In genomic region chr2:117607202-117607601, GRCh38 we compare ENCODE assay signal across 31 cellular contexts.
"Had no signal": no experiment of that assay in that cellular context is flagged by ENCODE, and none has a peak within 500 bp of the region (broad histone marks: within the 10 kb centered on the region; RNA-seq: fewer than 3 reads in every experiment).

No MANE protein-coding gene starts in this region.

- H3K36me3 ChIP-seq: neural progenitor cell, ovary, spleen, suprapubic skin, tibial artery, transverse colon, upper lobe of right lung, uterus had no signal

- H3K9ac ChIP-seq: neural progenitor cell, parathyroid adenoma had no signal

- DNase-seq: natural killer cell; occipital lobe; ovary; posterior cingulate gyrus; psoas muscle; right cardiac atrium; spleen; stimulated activated CD4-positive, alpha-beta T cell treated with anti-CD3 and anti-CD28 coated beads, Interleukin-12 subunit alpha, Interleukin-12 subunit beta, amount 100 ng/mL, for 4 hours; stimulated activated CD4-positive, alpha-beta T cell treated with anti-CD3 and anti-CD28 coated beads, Interleukin-1b, Interleukin-23, amount 100 ng/mL, for 48 hours; stimulated activated CD4-positive, alpha-beta T cell treated with anti-CD3 and anti-CD28 coated beads, Interleukin-4, amount 100 ng/mL, for 1 hour; stimulated activated CD4-positive, alpha-beta T cell treated with anti-CD3 and anti-CD28 coated beads, Interleukin-4, amount 100 ng/mL, for 4 hours; stimulated activated CD8-positive, alpha-beta memory T cell treated with anti-CD3 and anti-CD28 coated beads, Interleukin-4, amount 100 ng/mL, for 48 hours; stimulated activated naive CD4-positive, alpha-beta T cell; stimulated activated naive CD8-positive, alpha-beta T cell treated with anti-CD3 and anti-CD28 coated beads, Interleukin-15, amount 100 ng/mL, for 72 hours; stimulated activated naive CD8-positive, alpha-beta T cell treated with anti-CD3 and anti-CD28 coated beads, Interleukin-15, Interleukin-2, amounts not matched to agents 100 U/mL and 50 U/mL, for 24 hours; substantia nigra; testis; tibial artery; transverse colon; upper lobe of right lung; uterus had no signal

- H3K4me2 ChIP-seq: neural progenitor cell, smooth muscle cell had no signal

- H3K36me3 Mint-ChIP-seq: natural killer cell; stimulated activated memory B cell treated with anti-CD40 and anti-IgM and Interleukin-4, amounts not matched to agents 10 μg/mL and 1 μg/mL and 100 μg/mL, for 72 hours; type B pancreatic cell had no signal

- H3K9me3 Mint-ChIP-seq: nephron, neural progenitor cell, type B pancreatic cell had no signal

- H3K4me1 Mint-ChIP-seq: natural killer cell; stimulated activated memory B cell treated with anti-CD40 and anti-IgM and Interleukin-4, amounts not matched to agents 10 μg/mL and 1 μg/mL and 100 μg/mL, for 72 hours; stimulated activated naive CD8-positive, alpha-beta T cell treated with anti-CD3 and anti-CD28 coated beads, Interleukin-15, amount 100 ng/mL, for 72 hours had no signal

- H3K27ac Mint-ChIP-seq: natural killer cell; nephron; neural progenitor cell; progenitor cell of endocrine pancreas; stimulated activated memory B cell treated with anti-CD40 and anti-IgM and Interleukin-4, amounts not matched to agents 10 μg/mL and 1 μg/mL and 100 μg/mL, for 72 hours; stimulated activated naive CD8-positive, alpha-beta T cell treated with anti-CD3 and anti-CD28 coated beads, Interleukin-15, amount 100 ng/mL, for 72 hours; type B pancreatic cell had no signal

- H3K4me1 ChIP-seq: parathyroid adenoma, psoas muscle, spleen, suprapubic skin, testis, tibial artery, transverse colon, upper lobe of right lung, uterus had no signal

- H3K79me2 ChIP-seq: parathyroid adenoma had no signal

- H3K27ac ChIP-seq: neural progenitor cell, ovary, parathyroid adenoma, psoas muscle, skin epidermis, spleen, suprapubic skin, testis, tibial artery, transverse colon, upper lobe of right lung, uterus had no signal

- H2AFZ ChIP-seq: neural progenitor cell, parathyroid adenoma had no signal

- H3K27me3 Mint-ChIP-seq: progenitor cell of endocrine pancreas; stimulated activated memory B cell treated with anti-CD40 and anti-IgM and Interleukin-4, amounts not matched to agents 10 μg/mL and 1 μg/mL and 100 μg/mL, for 72 hours; stimulated activated naive CD8-positive, alpha-beta T cell treated with anti-CD3 and anti-CD28 coated beads, Interleukin-15, amount 100 ng/mL, for 72 hours; type B pancreatic cell had no signal

- H3K4me3 Mint-ChIP-seq: natural killer cell; nephron; neural progenitor cell; stimulated activated memory B cell treated with anti-CD40 and anti-IgM and Interleukin-4, amounts not matched to agents 10 μg/mL and 1 μg/mL and 100 μg/mL, for 72 hours; stimulated activated naive CD8-positive, alpha-beta T cell treated with anti-CD3 and anti-CD28 coated beads, Interleukin-15, amount 100 ng/mL, for 72 hours; type B pancreatic cell had no signal

- ATAC-seq: natural killer cell; psoas muscle; right cardiac atrium; sciatic nerve; stimulated activated memory B cell treated with anti-CD40 and anti-IgM and Interleukin-4, amounts not matched to agents 10 μg/mL and 1 μg/mL and 100 μg/mL, for 72 hours; stimulated activated naive CD8-positive, alpha-beta T cell treated with anti-CD3 and anti-CD28 coated beads, Interleukin-15, amount 100 ng/mL, for 72 hours; stimulated activated naive CD8-positive, alpha-beta T cell treated with anti-CD3 and anti-CD28 coated beads, Interleukin-15, Interleukin-2, amounts not matched to agents 100 U/mL and 50 U/mL, for 24 hours; upper lobe of right lung had no signal

- H3K9me3 ChIP-seq: ovary, psoas muscle, suprapubic skin, testis, tibial artery, transverse colon, upper lobe of right lung, uterus had no signal

- H3K4me3 ChIP-seq: neural progenitor cell, ovary, psoas muscle, skin epidermis, smooth muscle cell, spleen, suprapubic skin, testis, tibial artery, transverse colon, upper lobe of right lung, uterus had no signal

- H3K27me3 ChIP-seq: neural progenitor cell, ovary, spleen, suprapubic skin, testis, tibial artery, transverse colon, upper lobe of right lung, uterus had no signal
